11 cellular contexts compared by ENCODE assay signal in genomic region chr3:46717447-46718231, GRCh38. TPM values are rescaled to one million over a fixed set of nuclear protein-coding genes. Genes with fewer than 3 reads are reported as not detected.
DNase-seq lines count a peak whose midpoint lies in the region; ATAC-seq and TF ChIP-seq lines count a peak whose summit lies in the region.
"Had no signal": no experiment of that assay in that cellular context is flagged by ENCODE, and none has a peak within 500 bp of the region (broad histone marks: within the 10 kb centered on the region; RNA-seq: fewer than 3 reads in every experiment).

Gene PRSS50, minus strand, starts transcription at chr3:46717869. Its CDS starts 45 bp downstream, at chr3:46717824.

- H3K36me3 Mint-ChIP-seq in CD4-positive, alpha-beta T cell (ENCODE audit: low read depth), result no peaks in the 10 kb centered on the region
- no peaks in the 10 kb centered on the region for H3K36me3 Mint-ChIP-seq in osteocyte (ENCODE audit: unreplicated experiment)

- in situ Hi-C loops in brain microvascular endothelial cell (cut with HindIII; ENCODE audit: low pct_ligation_motif_present, low sequenced_read_pairs), result no loop called here

- peaks cover 13% of the 10 kb centered on the region for H3K27me3 ChIP-seq in CD4-positive, alpha-beta T cell (ENCODE audit: control insufficient read depth, insufficient read depth, low read length)
- H3K27me3 ChIP-seq in brain microvascular endothelial cell (replicated peaks), result peaks cover 6% of the 10 kb centered on the region

- ATAC-seq in CD4-positive, alpha-beta T cell (ENCODE audit: poor library complexity), result peak; percentile 75
- ATAC-seq in sciatic nerve (no peak), HG03095 (IDR thresholded peaks at IDR 0.05; ENCODE audit: unreplicated experiment) (no peak)

- intact Hi-C loops in CD4-positive, alpha-beta T cell (cut with DNase I, micrococcal nuclease), result no loop called here
- intact Hi-C loops in sciatic nerve (cut with DNase I), result no loop called here

- H3K36me3 ChIP-seq in brain microvascular endothelial cell (replicated peaks), result no peaks in the 10 kb centered on the region
- H3K36me3 ChIP-seq: tibial nerve had no signal

- TF ChIP-seq EP300 in Ishikawa (IDR thresholded peaks at IDR 0.05; ENCODE audit: borderline replicate concordance), result no peak

- no peaks in the 10 kb centered on the region for H3K9me3 Mint-ChIP-seq in CD4-positive, alpha-beta T cell
- H3K9me3 Mint-ChIP-seq in osteocyte (ENCODE audit: unreplicated experiment), result peaks cover 5% of the 10 kb centered on the region

- H3K9me3 ChIP-seq in CD4-positive, alpha-beta T cell (ENCODE audit: control insufficient read depth, low read length), result no peaks in the 10 kb centered on the region
- H3K9me3 ChIP-seq: tibial nerve had no signal

- no peak for TF ChIP-seq CTCF in CD4-positive, alpha-beta T cell (IDR thresholded peaks at IDR 0.05)
- TF ChIP-seq CTCF in brain microvascular endothelial cell (IDR thresholded peaks at IDR 0.05; ENCODE audit: low read depth, low read length, missing control alignments) (peak; percentile 42), osteocyte (IDR thresholded peaks at IDR 0.05) (no peak)

- H3K27me3 Mint-ChIP-seq in CD4-positive, alpha-beta T cell, result peaks cover 27% of the 10 kb centered on the region
- H3K27me3 Mint-ChIP-seq in osteocyte (ENCODE audit: unreplicated experiment), result peaks cover 33% of the 10 kb centered on the region

- no peaks in the 10 kb centered on the region for H3K4me1 Mint-ChIP-seq in CD4-positive, alpha-beta T cell (ENCODE audit: low read depth)
- H3K4me1 Mint-ChIP-seq in osteocyte (ENCODE audit: unreplicated experiment), result no peaks in the 10 kb centered on the region

- POLR2A ChIA-PET in CD4-positive, alpha-beta T cell (lab: Charles Lee), result no interaction called here

- CTCF ChIA-PET in CD4-positive, alpha-beta T cell (lab: Charles Lee), result interaction anchor here (1.0 to 1.1 kb wide), 2 partner anchors 12 to 25 kb away, joined by 3 read pairs; partner anchors contain the start of gene ALS2CL

- peak in 3 of 10 experiments; percentile 12 to 46 (median 32) for DNase-seq in CD4-positive, alpha-beta T cell
- DNase-seq in brain microvascular endothelial cell (no peak), osteocyte (ENCODE audit: extremely low spot score, unreplicated experiment) (peak; percentile 85), sciatic nerve (ENCODE audit: low spot score) (no peak), H4 (ENCODE audit: low spot score) (no peak)
- no peak for DNase-seq in effector CD8-positive, alpha-beta T cell (lab: John Stamatoyannopoulos, UW)
- DNase-seq: activated gamma-delta T cell treated with Interleukin-2 at 50 U/mL for 16 hours had no signal

- H3K4me3 ChIP-seq in brain microvascular endothelial cell (ENCODE audit: low read depth, low read length), result no peak within 1 kb of the TSS
- H3K4me3 ChIP-seq: tibial nerve had no signal

- H3K4me3 Mint-ChIP-seq in CD4-positive, alpha-beta T cell, result no peak within 1 kb of the TSS
- H3K4me3 Mint-ChIP-seq in osteocyte (ENCODE audit: unreplicated experiment), result no peak within 1 kb of the TSS

- TF ChIP-seq RAD21 in Ishikawa (IDR thresholded peaks at IDR 0.05; ENCODE audit: low read depth), result no peak

- no peak within 1 kb of the TSS for H3K27ac ChIP-seq in CD4-positive, alpha-beta T cell (ENCODE audit: low read depth, low read length)
- H3K27ac ChIP-seq in brain microvascular endothelial cell, result no peak within 1 kb of the TSS
- H3K27ac ChIP-seq: tibial nerve had no signal

- no peak within 1 kb of the TSS for H3K27ac Mint-ChIP-seq in CD4-positive, alpha-beta T cell
- no peak within 1 kb of the TSS for H3K27ac Mint-ChIP-seq in osteocyte (ENCODE audit: unreplicated experiment)

TF ChIP-seq in Ishikawa, 13 proteins besides CTCF, POLR2A, EP300 and RAD21:
- TF ChIP-seq, protein P1, sequence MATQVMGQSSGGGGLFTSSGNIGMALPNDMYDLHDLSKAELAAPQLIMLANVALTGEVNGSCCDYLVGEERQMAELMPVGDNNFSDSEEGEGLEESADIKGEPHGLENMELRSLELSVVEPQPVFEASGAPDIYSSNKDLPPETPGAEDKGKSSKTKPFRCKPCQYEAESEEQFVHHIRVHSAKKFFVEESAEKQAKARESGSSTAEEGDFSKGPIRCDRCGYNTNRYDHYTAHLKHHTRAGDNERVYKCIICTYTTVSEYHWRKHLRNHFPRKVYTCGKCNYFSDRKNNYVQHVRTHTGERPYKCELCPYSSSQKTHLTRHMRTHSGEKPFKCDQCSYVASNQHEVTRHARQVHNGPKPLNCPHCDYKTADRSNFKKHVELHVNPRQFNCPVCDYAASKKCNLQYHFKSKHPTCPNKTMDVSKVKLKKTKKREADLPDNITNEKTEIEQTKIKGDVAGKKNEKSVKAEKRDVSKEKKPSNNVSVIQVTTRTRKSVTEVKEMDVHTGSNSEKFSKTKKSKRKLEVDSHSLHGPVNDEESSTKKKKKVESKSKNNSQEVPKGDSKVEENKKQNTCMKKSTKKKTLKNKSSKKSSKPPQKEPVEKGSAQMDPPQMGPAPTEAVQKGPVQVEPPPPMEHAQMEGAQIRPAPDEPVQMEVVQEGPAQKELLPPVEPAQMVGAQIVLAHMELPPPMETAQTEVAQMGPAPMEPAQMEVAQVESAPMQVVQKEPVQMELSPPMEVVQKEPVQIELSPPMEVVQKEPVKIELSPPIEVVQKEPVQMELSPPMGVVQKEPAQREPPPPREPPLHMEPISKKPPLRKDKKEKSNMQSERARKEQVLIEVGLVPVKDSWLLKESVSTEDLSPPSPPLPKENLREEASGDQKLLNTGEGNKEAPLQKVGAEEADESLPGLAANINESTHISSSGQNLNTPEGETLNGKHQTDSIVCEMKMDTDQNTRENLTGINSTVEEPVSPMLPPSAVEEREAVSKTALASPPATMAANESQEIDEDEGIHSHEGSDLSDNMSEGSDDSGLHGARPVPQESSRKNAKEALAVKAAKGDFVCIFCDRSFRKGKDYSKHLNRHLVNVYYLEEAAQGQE (IDR thresholded peaks at IDR 0.05; ENCODE audit: low read depth), result peak; percentile 41
- TF ChIP-seq, protein P2, sequence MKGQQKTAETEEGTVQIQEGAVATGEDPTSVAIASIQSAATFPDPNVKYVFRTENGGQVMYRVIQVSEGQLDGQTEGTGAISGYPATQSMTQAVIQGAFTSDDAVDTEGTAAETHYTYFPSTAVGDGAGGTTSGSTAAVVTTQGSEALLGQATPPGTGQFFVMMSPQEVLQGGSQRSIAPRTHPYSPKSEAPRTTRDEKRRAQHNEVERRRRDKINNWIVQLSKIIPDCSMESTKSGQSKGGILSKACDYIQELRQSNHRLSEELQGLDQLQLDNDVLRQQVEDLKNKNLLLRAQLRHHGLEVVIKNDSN (IDR thresholded peaks at IDR 0.05), result no peak
- TF ChIP-seq TCF12 (IDR thresholded peaks at IDR 0.05; ENCODE audit: low read depth) (no peak), TEAD4 (IDR thresholded peaks at IDR 0.05) (no peak), MAX (IDR thresholded peaks at IDR 0.05) (no peak)

RNA-seq across cellular contexts. Expression of gene PRSS50, which starts in this region (rescaled TPM):
- total RNA-seq in CD4-positive, alpha-beta T cell, result not detected
- total RNA-seq in osteocyte (not detected in 2 replicates), sciatic nerve (0.13 TPM)
- not detected in 2 replicates for total RNA-seq in H4 (2014; rRNA removed; shearing (Covaris generic))
- total RNA-seq: frontal cortex had no signal

Comparison
In these comparisons a context has a peak if more than half of its experiments do, and no peak if none do; other contexts are left out.
1. Peak in ATAC-seq in CD4-positive, alpha-beta T cell; RNA of the gene not detected or under 1 TPM.
2. Peak in DNase-seq in osteocyte; RNA of the gene not detected or under 1 TPM.